18 cellular contexts compared by ENCODE assay signal in genomic region chr13:30191491-30192100, GRCh38.
A peak's percentile ranks its signal among the peaks of the same experiment; 100 is the strongest.
DNase-seq lines count a peak whose midpoint lies in the region; ATAC-seq and TF ChIP-seq lines count a peak whose summit lies in the region.
"Had no signal": no experiment of that assay in that cellular context is flagged by ENCODE, and none has a peak within 500 bp of the region (broad histone marks: within the 10 kb centered on the region; RNA-seq: fewer than 3 reads in every experiment).

No MANE protein-coding gene starts in this region.

- H3K36me3 Mint-ChIP-seq in MCF 10A (ENCODE audit: insufficient read depth, unreplicated experiment) = peaks cover 12% of the 10 kb centered on the region
- H3K36me3 Mint-ChIP-seq: CD8-positive, alpha-beta memory T cell; natural killer cell had no signal

- WGBS in prostate gland = 98% methylated on average over 5 of the region's 5 CpGs

- no peaks in the 10 kb centered on the region for H3K36me3 ChIP-seq in breast epithelium
- H3K36me3 ChIP-seq in RWPE2 (ENCODE audit: low read depth) = no peaks in the 10 kb centered on the region
- no peaks in the 10 kb centered on the region for H3K36me3 ChIP-seq in prostate gland
- H3K36me3 ChIP-seq in left lung = no peaks in the 10 kb centered on the region

- intact Hi-C loops in MCF 10A (cut with micrococcal nuclease) (no loop called here), breast epithelium (cut with DNase I; ENCODE audit: low total_unique reads) (no loop called here), prostate gland (cut with DNase I) (no loop called here), left lung (cut with DNase I) (no loop called here)

- H3K27ac ChIP-seq in breast epithelium = no peak overlapping the region
- H3K27ac ChIP-seq in RWPE2 (ENCODE audit: poor library complexity, severe bottlenecking) = no peak overlapping the region
- H3K27ac ChIP-seq in prostate gland = no peak overlapping the region
- H3K27ac ChIP-seq in left lung = no peak overlapping the region
- H3K27ac ChIP-seq: suprapubic skin had no signal

- POLR2A ChIA-PET in MCF 10A (lab: Yijun Ruan, JAX) = interaction anchor here (0.6 kb wide), 1 partner anchor 203 kb away, joined by 3 read pairs; no protein-coding TSS in a partner anchor

- no peaks in the 10 kb centered on the region for H3K9me3 ChIP-seq in breast epithelium
- H3K9me3 ChIP-seq in RWPE2 (ENCODE audit: severe bottlenecking) = no peaks in the 10 kb centered on the region
- H3K9me3 ChIP-seq in prostate gland = no peaks in the 10 kb centered on the region
- H3K9me3 ChIP-seq in left lung = no peaks in the 10 kb centered on the region
- H3K9me3 ChIP-seq: suprapubic skin had no signal

- H3K9me3 Mint-ChIP-seq in MCF 10A (ENCODE audit: unreplicated experiment) = no peaks in the 10 kb centered on the region
- H3K9me3 Mint-ChIP-seq: activated T-cell treated with anti-CD3 and anti-CD28 coated beads, Interleukin-2, amount 50 U/mL, for 4 hours; CD8-positive, alpha-beta memory T cell; natural killer cell had no signal

- no peaks in the 10 kb centered on the region for H3K4me1 Mint-ChIP-seq in MCF 10A (ENCODE audit: insufficient read depth, unreplicated experiment)

- peak; percentile 61; the same call in 1 of the 3 replicates for ATAC-seq in RWPE2 (ENCODE audit: low read depth)
- ATAC-seq in left lung = no peak
- ATAC-seq in GM21717 (IDR thresholded peaks at IDR 0.05; ENCODE audit: unreplicated experiment) = no peak
- ATAC-seq: activated T-cell treated with anti-CD3 and anti-CD28 coated beads, Interleukin-2, amount 50 U/mL, for 4 hours; natural killer cell had no signal

- peak; percentile 26 for DNase-seq in MCF 10A (ENCODE audit: unreplicated experiment)
- no peak for DNase-seq in breast epithelium (ENCODE audit: low spot score in 2 of 2)
- DNase-seq in RWPE2 (ENCODE audit: low spot score) = no peak
- peak; percentile 35 for DNase-seq in fibroblast of peridontal ligament (ENCODE audit: extremely low read depth)
- no peak for DNase-seq in foreskin melanocyte
- DNase-seq in prostate gland (ENCODE audit: low spot score) = no peak
- DNase-seq in left lung = no peak
- DNase-seq: activated CD4-positive, alpha-beta T cell treated with anti-CD3 and anti-CD28 coated beads, Interleukin-2, amount 50 U/mL, for 1 hour; activated T-cell treated with anti-CD3 and anti-CD28 coated beads, Interleukin-2, amount 50 U/mL, for 4 hours; CD8-positive, alpha-beta memory T cell; erythroblast; GDM1; hypothalamus; natural killer cell; NCI-H1048; retina had no signal

- H3K27me3 ChIP-seq in breast epithelium (no peaks in the 10 kb centered on the region), RWPE2 (ENCODE audit: insufficient read depth, poor library complexity, severe bottlenecking) (no peaks in the 10 kb centered on the region), prostate gland (replicated peaks; ENCODE audit: insufficient read depth) (no peaks in the 10 kb centered on the region), left lung (no peaks in the 10 kb centered on the region)
- H3K27me3 ChIP-seq: suprapubic skin had no signal

- CTCF ChIA-PET in MCF 10A (lab: Yijun Ruan, JAX) = interaction anchor here (0.6 kb wide), 1 partner anchor 59 kb away, joined by 3 read pairs; no protein-coding TSS in a partner anchor

- H3K27ac Mint-ChIP-seq in MCF 10A (ENCODE audit: low read depth, unreplicated experiment) = no peak overlapping the region
- H3K27ac Mint-ChIP-seq: natural killer cell had no signal

- H3K4me3 Mint-ChIP-seq in MCF 10A (ENCODE audit: unreplicated experiment) = no peak overlapping the region
- H3K4me3 Mint-ChIP-seq: activated T-cell treated with anti-CD3 and anti-CD28 coated beads, Interleukin-2, amount 50 U/mL, for 4 hours; CD8-positive, alpha-beta memory T cell; natural killer cell had no signal

- TF ChIP-seq POLR2A in breast epithelium (IDR thresholded peaks at IDR 0.05) (no peak), prostate gland (IDR thresholded peaks at IDR 0.05) (no peak)

- no peak overlapping the region for H3K4me3 ChIP-seq in breast epithelium
- no peak overlapping the region for H3K4me3 ChIP-seq in RWPE2 (ENCODE audit: severe bottlenecking)
- H3K4me3 ChIP-seq in prostate gland = no peak overlapping the region
- no peak overlapping the region for H3K4me3 ChIP-seq in left lung
- H3K4me3 ChIP-seq: suprapubic skin had no signal

- no TSS peak for BruUV-seq in MCF 10A (replicated peaks; lab: Mats Ljungman, UMichigan)

- H3K4me1 ChIP-seq in breast epithelium (no peaks in the 10 kb centered on the region), RWPE2 (ENCODE audit: insufficient read depth, poor library complexity, severe bottlenecking) (no peaks in the 10 kb centered on the region), prostate gland (replicated peaks) (no peaks in the 10 kb centered on the region), left lung (no peaks in the 10 kb centered on the region)
- H3K4me1 ChIP-seq: suprapubic skin had no signal

- no peaks in the 10 kb centered on the region for H3K27me3 Mint-ChIP-seq in MCF 10A (ENCODE audit: insufficient read depth, unreplicated experiment)
- H3K27me3 Mint-ChIP-seq: CD8-positive, alpha-beta memory T cell had no signal

- no peak for TF ChIP-seq CTCF in MCF 10A (IDR thresholded peaks at IDR 0.05; ENCODE audit: unreplicated experiment)
- no peak for TF ChIP-seq CTCF in breast epithelium (IDR thresholded peaks at IDR 0.05)
- TF ChIP-seq CTCF in RWPE2 (IDR thresholded peaks at IDR 0.05; ENCODE audit: poor library complexity, severe bottlenecking) = no peak
- TF ChIP-seq CTCF in prostate gland (IDR thresholded peaks at IDR 0.05) = no peak
- no peak for TF ChIP-seq CTCF in left lung (IDR thresholded peaks at IDR 0.05)

Comparison
In these comparisons a context has a peak if more than half of its experiments do, and no peak if none do; other contexts are left out.
1. DNase-seq: peak in MCF 10A (single experiment) and fibroblast of peridontal ligament (single experiment); none in breast epithelium (0 of 2), RWPE2 (single experiment), foreskin melanocyte (single experiment), prostate gland (single experiment) and left lung (0 of 2).